ENCODE assay signal across 8 cellular contexts in the genomic region with DNA sequence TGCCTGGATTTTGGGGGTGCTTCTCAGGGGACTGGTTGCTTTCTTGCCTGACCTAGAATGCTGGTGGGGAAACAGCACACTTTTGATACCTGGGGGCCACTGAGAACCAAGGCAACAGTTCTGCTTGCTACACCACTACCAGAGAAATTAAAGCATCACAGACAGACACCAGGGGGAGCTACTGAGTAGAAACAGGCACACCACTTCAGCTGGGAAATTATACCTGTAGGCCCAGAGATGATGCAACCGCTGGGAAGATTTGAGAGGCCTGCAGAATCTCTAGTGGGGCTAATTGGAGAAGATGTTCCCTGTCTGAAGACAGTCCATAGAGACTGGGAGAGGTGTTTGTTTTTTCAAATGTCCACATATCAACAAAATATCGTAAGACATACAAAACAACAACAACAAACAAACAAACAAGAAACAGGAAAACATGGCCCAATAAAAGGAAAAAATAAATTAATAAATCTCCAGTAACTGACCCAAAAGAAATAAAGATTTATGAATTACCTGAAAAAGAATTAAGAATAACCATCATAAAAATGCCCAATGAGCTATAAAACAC.
A peak's percentile ranks its signal among the peaks of the same experiment; 100 is the strongest.
DNase-seq lines count a peak whose midpoint lies in the region; ATAC-seq and TF ChIP-seq lines count a peak whose summit lies in the region.

No MANE protein-coding gene starts in this region.

- H3K4me1 Mint-ChIP-seq in progenitor cell of endocrine pancreas (ENCODE audit: low read depth), result no peaks in the 10 kb centered on the region

- peaks cover 7% of the 10 kb centered on the region for H3K9me3 Mint-ChIP-seq in progenitor cell of endocrine pancreas (ENCODE audit: low read depth)

- peak; percentile 66 for TF ChIP-seq CTCF in progenitor cell of endocrine pancreas (IDR thresholded peaks at IDR 0.05; ENCODE audit: unreplicated experiment)

- peak; percentile 59 for ATAC-seq in HG02870 (IDR thresholded peaks at IDR 0.05; ENCODE audit: unreplicated experiment)
- ATAC-seq in GM18858 (IDR thresholded peaks at IDR 0.05; ENCODE audit: unreplicated experiment), result no peak

- no peak overlapping the region for H3K4me3 Mint-ChIP-seq in progenitor cell of endocrine pancreas (ENCODE audit: low read depth)

- peak; percentile 59 for DNase-seq in activated CD8-positive, alpha-beta memory T cell treated with anti-CD3 and anti-CD28 coated beads for 24 hours
- no peak for DNase-seq in activated CD8-positive, alpha-beta memory T cell treated with anti-CD3 and anti-CD28 coated beads, Interleukin-2, amount 50 U/mL, for 4 hours
- DNase-seq in NCI-H2227 (lab: John Stamatoyannopoulos, UW; ENCODE audit: unreplicated experiment) (peak; percentile 72), glomerular endothelial cell (ENCODE audit: extremely low read depth, low read depth, low spot score) (peak; percentile 41), progenitor cell of endocrine pancreas (ENCODE audit: low spot score, unreplicated experiment) (peak; percentile 59)
- DNase-seq in activated CD4-positive, alpha-beta T cell treated with anti-CD3 and anti-CD28 coated beads, Interleukin-2, amount 50 U/mL, for 48 hours, result peak; percentile 37 to 59

- no peak overlapping the region for H3K27ac Mint-ChIP-seq in progenitor cell of endocrine pancreas

- no peaks in the 10 kb centered on the region for H3K27me3 Mint-ChIP-seq in progenitor cell of endocrine pancreas

- no peaks in the 10 kb centered on the region for H3K36me3 Mint-ChIP-seq in progenitor cell of endocrine pancreas (ENCODE audit: insufficient read depth)
